Comparison of ENCODE assay signal across 8 cellular contexts in the genomic region with DNA sequence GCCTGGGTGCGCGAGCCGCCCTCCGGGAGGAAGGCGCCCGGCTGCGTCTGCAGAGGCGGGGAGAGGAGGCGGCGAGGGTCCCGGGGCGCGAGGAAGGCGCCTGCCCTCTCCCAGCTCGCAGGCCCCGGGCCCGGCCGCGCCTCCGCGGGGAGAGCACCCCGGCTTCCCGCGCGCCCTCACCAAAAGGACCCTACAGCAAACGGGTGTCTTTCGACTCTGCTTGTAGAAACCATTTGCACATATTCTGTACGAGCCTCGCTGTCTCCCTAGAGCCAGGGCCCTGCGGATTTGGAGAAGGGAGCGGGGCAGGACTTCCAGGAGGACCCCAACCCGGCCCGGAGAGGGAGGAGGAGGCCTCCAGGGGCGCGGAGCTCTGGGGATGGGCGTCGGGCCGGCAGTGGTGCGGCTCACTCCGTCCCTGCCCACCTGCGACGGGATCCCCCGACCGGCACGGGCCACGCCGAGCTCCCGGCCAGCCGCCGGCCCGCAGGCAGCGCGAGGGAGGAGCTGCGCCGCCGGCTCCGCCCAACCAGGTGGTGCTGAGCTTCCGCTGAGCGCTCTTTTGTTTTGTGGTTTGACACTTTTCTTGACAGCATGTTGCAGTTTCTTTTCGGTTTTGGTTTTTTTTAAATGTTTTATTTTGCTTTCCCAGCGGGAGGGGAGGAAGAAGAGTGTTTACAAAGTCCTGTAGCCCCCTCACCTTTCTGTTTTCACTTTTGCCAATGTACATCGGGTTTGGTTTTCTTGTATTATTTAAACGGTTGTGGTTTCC.
DNase-seq lines count a peak whose midpoint lies in the region; ATAC-seq and TF ChIP-seq lines count a peak whose summit lies in the region.

No MANE protein-coding gene starts in this region.

- peak; percentile 21 for TF ChIP-seq POLR2A in GM18951 (IDR thresholded peaks at IDR 0.05; ENCODE audit: extremely low read depth, insufficient read depth, insufficient read length)

- H3K4me3 ChIP-seq in astrocyte of the spinal cord (ENCODE audit: low read depth, low read length) = peak overlapping the region; percentile 26

- H3K36me3 Mint-ChIP-seq in memory B cell = no peaks in the 10 kb centered on the region

- DNase-seq in RWPE1 (ENCODE audit: low spot score) = peak; percentile 6
- DNase-seq in astrocyte of the spinal cord (ENCODE audit: low read depth, low spot score) = no peak
- no peak for DNase-seq in memory B cell (ENCODE audit: low spot score in 2 of 2)
- peak; percentile 17 to 64 (median 44) for DNase-seq in stimulated activated naive CD4-positive, alpha-beta T cell (lab: John Stamatoyannopoulos, UW)
- no peak for DNase-seq in amygdala (lab: John Stamatoyannopoulos, UW)
- DNase-seq in cerebellar nuclear complex (lab: John Stamatoyannopoulos, UW) = no peak

- in situ Hi-C loops in GM18951 (cut with MboI; ENCODE audit: low sequenced_read_pairs, unreplicated experiment) (no loop called here), astrocyte of the spinal cord (cut with HindIII; ENCODE audit: low sequenced_read_pairs) (no loop called here)

- peak overlapping the region; percentile 97 for H3K4me3 Mint-ChIP-seq in memory B cell

- ATAC-seq in HG03045 (IDR thresholded peaks at IDR 0.05; ENCODE audit: unreplicated experiment) (peak; percentile 56), memory B cell (ENCODE audit: low read depth) (peak; percentile 76)

- H3K27ac ChIP-seq in RWPE1 = no peak overlapping the region

- no peaks in the 10 kb centered on the region for H3K9me3 Mint-ChIP-seq in memory B cell

- CTCF ChIA-PET in RWPE1 (lab: Yijun Ruan, JAX) = interaction anchor here (0.6 to 0.9 kb wide), 2 partner anchors 47 to 110 kb away, joined by 3 read pairs; no protein-coding TSS in a partner anchor

- H3K27me3 Mint-ChIP-seq in memory B cell = peaks cover 21% of the 10 kb centered on the region

- POLR2A ChIA-PET in RWPE1 (lab: Yijun Ruan, JAX; ENCODE audit: low non-redundant PET) = no interaction called here

- peak overlapping the region; percentile 69 for H3K27ac Mint-ChIP-seq in memory B cell

- peaks cover 16% of the 10 kb centered on the region for H3K4me1 Mint-ChIP-seq in memory B cell

- TF ChIP-seq CTCF in RWPE1 (conservative IDR thresholded peaks at IDR 0.05; ENCODE audit: low read depth) (no peak), astrocyte of the spinal cord (IDR thresholded peaks at IDR 0.05; ENCODE audit: low read depth, low read length) (no peak)

Comparison
In these comparisons a context has a peak if more than half of its experiments do, and no peak if none do; other contexts are left out.
1. DNase-seq: peak in RWPE1 (single experiment) and stimulated activated naive CD4-positive, alpha-beta T cell (6 of 6); none in astrocyte of the spinal cord (single experiment), memory B cell (0 of 2), amygdala (0 of 56) and cerebellar nuclear complex (0 of 2).